In the genomic region with DNA sequence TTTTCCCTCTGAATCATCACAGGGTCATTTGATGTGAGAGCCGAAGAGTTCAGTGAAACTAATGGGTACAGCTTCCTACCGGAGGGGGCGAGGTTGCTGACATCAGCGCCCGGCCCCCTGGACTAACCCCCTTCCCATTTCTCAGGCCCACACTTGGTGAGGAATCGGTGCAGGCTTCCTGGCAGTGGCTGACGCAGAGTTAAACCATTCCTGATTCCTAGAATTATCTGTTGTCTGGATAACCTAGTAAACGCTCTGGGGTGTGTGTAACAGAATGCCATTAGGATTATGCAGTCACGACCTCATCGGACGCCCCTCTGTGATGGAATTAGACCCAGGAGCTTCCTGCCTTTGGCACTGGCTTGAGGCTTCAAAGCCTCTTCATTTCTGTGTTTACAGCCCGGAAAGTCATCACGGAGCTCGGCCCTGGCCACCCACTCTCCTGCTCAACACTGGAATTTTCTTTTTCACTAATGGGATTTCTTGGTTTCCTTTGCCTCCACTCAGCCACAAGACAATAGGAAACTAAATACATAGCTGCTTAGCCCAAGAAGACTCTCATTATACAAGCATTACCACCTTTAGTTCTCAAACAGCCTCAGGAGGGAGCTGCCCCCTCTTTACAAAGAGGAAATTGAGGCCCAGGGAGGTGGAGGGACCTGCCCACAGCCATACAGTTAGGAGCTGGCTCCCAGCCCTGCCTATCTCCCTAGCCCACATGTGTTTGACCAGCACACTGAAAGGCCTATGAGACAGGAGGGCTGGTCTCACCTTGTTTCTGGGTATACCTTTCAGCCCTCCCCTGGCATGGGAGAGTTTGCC, we compare ENCODE assay signal across 10 cellular contexts.
DNase-seq lines count a peak whose midpoint lies in the region; ATAC-seq and TF ChIP-seq lines count a peak whose summit lies in the region.
"Had no signal": no experiment of that assay in that cellular context is flagged by ENCODE, and none has a peak within 500 bp of the region (broad histone marks: within the 10 kb centered on the region; RNA-seq: fewer than 3 reads in every experiment).

No MANE protein-coding gene starts in this region.

- H3K9me3 Mint-ChIP-seq in endothelial cell (ENCODE audit: unreplicated experiment), result no peaks in the 10 kb centered on the region

- BruUV-seq in Panc1 (replicated peaks; lab: Mats Ljungman, UMichigan), result no TSS peak

- DNase-seq in AG10803 (ENCODE audit: low read depth), result peak; percentile 94
- no peak for DNase-seq in Panc1 (ENCODE audit: low read depth, low spot score)
- no peak for DNase-seq in endothelial cell (ENCODE audit: low spot score)
- peak; percentile 92 for DNase-seq in non-pigmented ciliary epithelial cell (ENCODE audit: low read depth)
- no peak for DNase-seq in HEK293T (ENCODE audit: extremely low spot score)
- DNase-seq in stimulated activated CD4-positive, alpha-beta T cell treated with anti-CD3 and anti-CD28 coated beads, Interleukin-12 subunit alpha, Interleukin-12 subunit beta, amount 100 ng/mL, for 4 hours, result no peak
- DNase-seq in GM13976 (ENCODE audit: low spot score), result no peak
- DNase-seq in NCI-H2029 treated with DMSO at 0.1 percent for 48 hours (lab: John Stamatoyannopoulos, UW), result no peak
- DNase-seq: glutamatergic neuron, NCI-H2029 had no signal

- peak overlapping the region; percentile 12 for H3K4me3 ChIP-seq in AG10803 (ENCODE audit: low read length)
- H3K4me3 ChIP-seq in Panc1 (ENCODE audit: low read depth in 2 of 2, low read length in 2 of 2), result peak overlapping the region in 1 of 2 experiments; percentile 5; a peak in 1 of 4 replicates

- peak overlapping the region; percentile 80 for H3K27ac ChIP-seq in Panc1 (ENCODE audit: low read length)

- H3K9me3 ChIP-seq in Panc1 (ENCODE audit: control insufficient read depth, insufficient read depth, low read depth, low read length), result no peaks in the 10 kb centered on the region

- no peaks in the 10 kb centered on the region; the same call in 1 of the 2 replicates for H3K36me3 ChIP-seq in Panc1 (ENCODE audit: control insufficient read depth, insufficient read depth, low read length)

- peaks cover 9% of the 10 kb centered on the region for H3K27me3 Mint-ChIP-seq in endothelial cell (ENCODE audit: unreplicated experiment)

- TF ChIP-seq CTCF in AG10803 (conservative IDR thresholded peaks at IDR 0.05; ENCODE audit: low read length) (peak; percentile 10; the same call in 1 of the 2 replicates), Panc1 (IDR thresholded peaks at IDR 0.05) (no peak), endothelial cell (IDR thresholded peaks at IDR 0.05; ENCODE audit: unreplicated experiment) (no peak), GM13976 (IDR thresholded peaks at IDR 0.05; ENCODE audit: borderline replicate concordance, control extremely low read depth, extremely low read depth, insufficient read depth, missing control alignments) (no peak)

- POLR2A ChIA-PET in Panc1 (lab: Charles Lee), result interaction anchor here (0.7 kb wide), 1 partner anchor 103 kb away, joined by 16 read pairs; no protein-coding TSS in a partner anchor
- POLR2A ChIA-PET in HEK293T (lab: Yijun Ruan, JAX), result interaction anchor here (1.3 to 2.8 kb wide), 2 partner anchors 8 to 127 kb away, joined by 3 to 17 read pairs; a partner anchor contains a TSS

- no peaks in the 10 kb centered on the region for H3K27me3 ChIP-seq in Panc1 (ENCODE audit: control insufficient read depth, insufficient read depth, low read length)

- H3K36me3 Mint-ChIP-seq in endothelial cell (ENCODE audit: low read depth, unreplicated experiment), result peaks cover 10% of the 10 kb centered on the region

- intact Hi-C loops in Panc1 (cut with micrococcal nuclease; ENCODE audit: unreplicated experiment), result no loop called here

- H3K4me3 Mint-ChIP-seq in endothelial cell (ENCODE audit: unreplicated experiment), result no peak overlapping the region

- CTCF ChIA-PET in Panc1 (lab: Charles Lee), result interaction anchor here (0.6 kb wide), 2 partner anchors 40 to 180 kb away, joined by 3 to 5 read pairs; no protein-coding TSS in a partner anchor
- CTCF ChIA-PET in HEK293T (lab: Yijun Ruan, JAX), result interaction anchor here (0.6 to 0.8 kb wide), 3 partner anchors 17 to 125 kb away, joined by 3 read pairs; no protein-coding TSS in a partner anchor

- in situ Hi-C loops in Panc1 (cut with HindIII; ENCODE audit: low pct_unique_long_range_greater_than_20kb, low sequenced_read_pairs), result no loop called here
- in situ Hi-C loops in GM13976 (cut with MboI; ENCODE audit: low sequenced_read_pairs, unreplicated experiment), result no loop called here

- peak; percentile 46 for ATAC-seq in Panc1

- peak overlapping the region; percentile 90 for H3K27ac Mint-ChIP-seq in endothelial cell (ENCODE audit: unreplicated experiment)

- H3K4me1 ChIP-seq in Panc1 (ENCODE audit: control insufficient read depth, insufficient read depth, low read length), result peaks cover 41% of the 10 kb centered on the region

- H3K4me1 Mint-ChIP-seq in endothelial cell (ENCODE audit: unreplicated experiment), result peaks cover 26% of the 10 kb centered on the region

TF ChIP-seq in HEK293T, 16 proteins besides CTCF, POLR2A, EP300 and RAD21:
- TF ChIP-seq LEF1 (IDR thresholded peaks at IDR 0.05; ENCODE audit: borderline replicate concordance) (no peak), HDGF (IDR thresholded peaks at IDR 0.05; ENCODE audit: borderline replicate concordance) (no peak), L3MBTL2 (conservative IDR thresholded peaks at IDR 0.05) (no peak)
TF ChIP-seq in HEK293T: peak in this region for 0.

Comparison
In these comparisons a context has a peak if more than half of its experiments do, and no peak if none do; other contexts are left out.
1. DNase-seq: peak in AG10803 (single experiment) and non-pigmented ciliary epithelial cell (single experiment); none in Panc1 (single experiment), endothelial cell (single experiment), HEK293T (single experiment), stimulated activated CD4-positive, alpha-beta T cell treated with anti-CD3 and anti-CD28 coated beads, Interleukin-12 subunit alpha, Interleukin-12 subunit beta, amount 100 ng/mL, for 4 hours (single experiment), GM13976 (single experiment) and NCI-H2029 treated with DMSO at 0.1 percent for 48 hours (single experiment).